Comparison of ENCODE assay signal across 8 cellular contexts in the genomic region with DNA sequence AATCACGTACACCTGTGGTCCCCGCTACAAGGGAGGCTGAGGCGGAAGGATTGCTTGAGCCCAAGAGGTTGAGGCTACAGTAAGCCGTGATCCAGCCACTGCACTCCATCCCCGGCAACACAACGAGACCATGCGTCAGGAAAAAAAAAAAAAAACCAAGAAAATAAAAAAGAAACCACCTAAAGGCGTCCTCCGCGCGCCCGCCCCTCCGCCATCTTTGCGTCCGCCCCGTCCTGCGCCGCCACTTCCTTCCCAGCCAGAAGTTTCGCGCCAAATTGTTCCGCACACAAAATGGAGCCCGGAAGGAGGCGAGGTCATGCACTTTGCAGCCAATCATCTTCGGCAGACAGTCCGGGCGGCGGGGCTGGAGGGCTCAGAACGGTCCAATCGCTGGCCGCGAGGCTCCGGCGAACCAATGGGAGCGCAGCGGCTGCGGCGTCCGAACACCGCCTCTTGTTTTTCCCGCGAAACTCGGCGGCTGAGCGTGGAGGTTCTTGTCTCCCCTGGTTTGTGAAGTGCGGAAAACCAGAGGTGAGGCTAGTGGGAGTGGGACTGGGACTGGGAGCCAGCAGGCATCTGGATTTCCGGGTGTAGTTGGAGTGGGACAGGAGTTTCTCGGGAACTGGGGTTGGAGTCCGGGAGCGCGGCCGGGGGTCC. TPM values are rescaled to one million over a fixed set of nuclear protein-coding genes. Genes with fewer than 3 reads are reported as not detected.
DNase-seq lines count a peak whose midpoint lies in the region; ATAC-seq and TF ChIP-seq lines count a peak whose summit lies in the region.

A gene (plus strand): TSS at position 463 of the 657 bp plus-strand sequence. CDS start 299 bp downstream, outside the sequence.

- TF ChIP-seq POLR2A in uterus (IDR thresholded peaks at IDR 0.05) = no peak

- DNase-seq in GM13977 (ENCODE audit: low spot score) (peak; percentile 98), NCI-H1694 treated with DMSO at 0.1 percent for 48 hours (lab: John Stamatoyannopoulos, UW) (peak; percentile 91), T-helper 2 cell (peak; percentile 94 to 99 (median 95)), anterior cingulate cortex (lab: John Stamatoyannopoulos, UW) (peak; percentile 42 to 97 (median 92)), right atrium auricular region (ENCODE audit: low spot score) (peak; percentile 98), psoas muscle (peak; percentile 97 to 99), uterus (peak; percentile 96 to 97)

- peak within 1 kb of the TSS; percentile 68 to 76 for H3K4me3 ChIP-seq in right atrium auricular region
- H3K4me3 ChIP-seq in psoas muscle = peak within 1 kb of the TSS; percentile 86
- H3K4me3 ChIP-seq in uterus = peak within 1 kb of the TSS; percentile 66 to 86

- H3K27ac ChIP-seq in right atrium auricular region = peak within 1 kb of the TSS; percentile 32 to 58
- peak within 1 kb of the TSS; percentile 62 for H3K27ac ChIP-seq in psoas muscle
- H3K27ac ChIP-seq in uterus = peak within 1 kb of the TSS; percentile 70 to 74

- peaks cover 0 to 14% of the 10 kb centered on the region in 2 donors for H3K4me1 ChIP-seq in right atrium auricular region
- peaks cover 9% of the 10 kb centered on the region for H3K4me1 ChIP-seq in psoas muscle
- H3K4me1 ChIP-seq in uterus = peaks cover 0 to 8% of the 10 kb centered on the region in 2 donors

- H3K27me3 ChIP-seq in right atrium auricular region = no peaks in the 10 kb centered on the region
- no peaks in the 10 kb centered on the region for H3K27me3 ChIP-seq in psoas muscle (ENCODE audit: insufficient read depth in 3 of 3, low read length in 2 of 3)
- no peaks in the 10 kb centered on the region for H3K27me3 ChIP-seq in uterus

- in situ Hi-C loops in GM13977 (cut with MboI; ENCODE audit: low pct_unique_long_range_greater_than_20kb, low sequenced_read_pairs, unreplicated experiment) = no loop called here

- intact Hi-C loops in psoas muscle (cut with DNase I) (loop anchor here in 1 of 2 donors (5.0 kb wide), 1 partner anchor 48 kb away; no protein-coding TSS in a partner anchor), uterus (cut with DNase I; ENCODE audit: low total_unique reads) (no loop called here)

- H3K9me3 ChIP-seq in right atrium auricular region (no peaks in the 10 kb centered on the region), psoas muscle (no peaks in the 10 kb centered on the region), uterus (no peaks in the 10 kb centered on the region)

- ATAC-seq in HG02884 (IDR thresholded peaks at IDR 0.05; ENCODE audit: unreplicated experiment) = peak; percentile 89
- ATAC-seq in psoas muscle = peak; percentile 96 to 100 (median 100)

- 1% methylated on average over 44 to 51 of the region's 51 CpGs for WGBS in psoas muscle, 3 donors

- no peak for TF ChIP-seq CTCF in GM13977 (IDR thresholded peaks at IDR 0.05; ENCODE audit: extremely low read depth, insufficient read depth, missing control alignments)
- no peak for TF ChIP-seq CTCF in right atrium auricular region (IDR thresholded peaks at IDR 0.05)
- TF ChIP-seq CTCF in psoas muscle (IDR thresholded peaks at IDR 0.05) = no peak
- TF ChIP-seq CTCF in uterus (IDR thresholded peaks at IDR 0.05) = no peak

- H3K36me3 ChIP-seq in right atrium auricular region (no peaks in the 10 kb centered on the region), psoas muscle (ENCODE audit: insufficient read depth in 1 of 2, low read depth in 1 of 2) (peaks cover 0 to 20% of the 10 kb centered on the region in 2 donors), uterus (no peaks in the 10 kb centered on the region)

RNA-seq across cellular contexts. Expression of the gene that starts here (rescaled TPM):
- total RNA-seq in right atrium auricular region = 1 to 10 TPM; 5.3 to 6.8 TPM
- 10 to 100 TPM in 3 of 4 donors, 1 to 10 TPM in 1; 9.1 to 13.6 (median 10.9) TPM for total RNA-seq in psoas muscle
- 1 to 10 TPM; 6.4 to 7.3 (median 6.9) TPM for polyA plus RNA-seq in psoas muscle
- 10 to 100 TPM; 15.9 to 60.6 (median 40.3) TPM for total RNA-seq in uterus

Comparison
In these comparisons a context has a peak if more than half of its experiments do, and no peak if none do; other contexts are left out.
1. Peak in every context shown above with its lines: DNase-seq, ATAC-seq, H3K4me3 ChIP-seq and H3K27ac ChIP-seq.